ENCODE assay signal across 17 cellular contexts in the genomic region with DNA sequence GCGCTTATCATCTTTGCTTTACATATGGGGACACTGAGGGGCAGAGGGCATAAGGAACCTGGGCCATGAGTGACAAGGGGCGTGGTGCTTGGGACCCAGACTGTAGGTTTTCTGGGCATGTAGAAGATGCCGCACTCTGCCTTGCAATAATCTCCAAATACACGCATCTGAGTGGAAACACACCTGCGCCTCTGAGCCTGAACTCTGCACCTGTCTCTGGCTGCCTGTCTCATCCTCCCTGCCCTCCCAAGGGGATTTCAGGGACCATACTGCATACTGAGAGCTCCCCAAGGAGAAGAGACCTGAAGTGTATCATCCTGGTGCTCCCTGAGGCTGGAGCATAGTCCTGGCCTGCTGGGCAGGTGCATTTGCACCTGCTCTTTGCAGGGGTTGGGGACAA. TPM values are rescaled to one million over a fixed set of nuclear protein-coding genes. Genes with fewer than 3 reads are reported as not detected.
DNase-seq lines count a peak whose midpoint lies in the region; ATAC-seq, FAIRE-seq and TF ChIP-seq lines count a peak whose summit lies in the region.
"Had no signal": no experiment of that assay in that cellular context is flagged by ENCODE, and none has a peak within 500 bp of the region (broad histone marks: within the 10 kb centered on the region; RNA-seq: fewer than 3 reads in every experiment).

No MANE protein-coding gene starts in this region.

- H4K20me1 ChIP-seq in smooth muscle cell (ENCODE audit: low read depth), result no peaks in the 10 kb centered on the region

- CTCF ChIA-PET in activated CD4-positive, alpha-beta memory T cell treated with anti-CD3 and anti-CD28 coated beads for 36 hours (lab: Charles Lee), result no interaction called here

- H3K27me3 ChIP-seq in smooth muscle cell (ENCODE audit: low read depth), result no peaks in the 10 kb centered on the region
- H3K27me3 ChIP-seq: foreskin keratinocyte, testis had no signal

- H3K36me3 ChIP-seq in smooth muscle cell (ENCODE audit: low read depth), result no peaks in the 10 kb centered on the region
- H3K36me3 ChIP-seq in kidney (ENCODE audit: control insufficient read depth in 1 of 2, insufficient read depth in 2 of 2, low read length in 2 of 2), result no peaks in the 10 kb centered on the region
- H3K36me3 ChIP-seq: pancreas had no signal

- no peak overlapping the region for H2AFZ ChIP-seq in smooth muscle cell (ENCODE audit: low read depth)

- H3K4me1 Mint-ChIP-seq in natural killer cell treated with Interleukin-12 subunit alpha and Interleukin-12 subunit beta and Interleukin-15 and Interleukin-18, amount 100 ng/mL, for 72 hours (ENCODE audit: low read depth in 2 of 2), result peaks cover 39 to 44% of the 10 kb centered on the region in 2 donors
- H3K4me1 Mint-ChIP-seq in natural killer cell (peaks cover 42 to 54% of the 10 kb centered on the region in 2 donors), naive B cell (peaks cover 34 to 43% (median 42%) of the 10 kb centered on the region in 3 donors)
- peaks cover 31% of the 10 kb centered on the region for H3K4me1 Mint-ChIP-seq in activated CD4-positive, alpha-beta memory T cell treated with anti-CD3 and anti-CD28 coated beads for 36 hours (ENCODE audit: low read depth)

- no peak overlapping the region for H3K4me3 Mint-ChIP-seq in natural killer cell treated with Interleukin-12 subunit alpha and Interleukin-12 subunit beta and Interleukin-15 and Interleukin-18, amount 100 ng/mL, for 72 hours
- H3K4me3 Mint-ChIP-seq in natural killer cell (no peak overlapping the region), naive B cell (peak overlapping the region in 2 of 8 donors; percentile 24 to 52)
- H3K4me3 Mint-ChIP-seq in activated CD4-positive, alpha-beta memory T cell treated with anti-CD3 and anti-CD28 coated beads for 36 hours, result no peak overlapping the region

- peaks cover 15% of the 10 kb centered on the region for H3K36me3 Mint-ChIP-seq in natural killer cell treated with Interleukin-12 subunit alpha and Interleukin-12 subunit beta and Interleukin-15 and Interleukin-18, amount 100 ng/mL, for 72 hours
- H3K36me3 Mint-ChIP-seq in natural killer cell, result peaks cover 6% of the 10 kb centered on the region
- H3K36me3 Mint-ChIP-seq in activated CD4-positive, alpha-beta memory T cell treated with anti-CD3 and anti-CD28 coated beads for 36 hours, result peaks cover 50% of the 10 kb centered on the region
- peaks cover 15 to 27% of the 10 kb centered on the region in 2 donors for H3K36me3 Mint-ChIP-seq in naive B cell

- no peaks in the 10 kb centered on the region for H3K9me3 ChIP-seq in smooth muscle cell (replicated peaks; ENCODE audit: low read depth)
- H3K9me3 ChIP-seq in kidney (ENCODE audit: control insufficient read depth in 1 of 2, low read length in 2 of 2), result peaks cover 0 to 8% of the 10 kb centered on the region in 2 donors
- H3K9me3 ChIP-seq: pancreas, testis had no signal

- DNase-seq in natural killer cell treated with Interleukin-12 subunit alpha and Interleukin-12 subunit beta and Interleukin-15 and Interleukin-18, amount 100 ng/mL, for 72 hours (ENCODE audit: low spot score), result no peak
- DNase-seq in natural killer cell (no peak), naive B cell (no peak), smooth muscle cell (lab: John Stamatoyannopoulos, UW; ENCODE audit: unreplicated experiment) (no peak), kidney (no peak)
- peak; percentile 4 for DNase-seq in activated CD4-positive, alpha-beta memory T cell treated with anti-CD3 and anti-CD28 coated beads for 36 hours
- DNase-seq: foreskin keratinocyte, midbrain, NCI-H1694 treated with DMSO at 0.1 percent for 48 hours, testis had no signal

- H3K27ac ChIP-seq in smooth muscle cell (ENCODE audit: low read depth) (no peak overlapping the region), kidney (ENCODE audit: low read depth in 2 of 2, low read length in 2 of 2) (peak overlapping the region in 1 of 2 donors; percentile 69)
- H3K27ac ChIP-seq: C4-2B, foreskin keratinocyte, testis had no signal

- no peaks in the 10 kb centered on the region for H3K79me2 ChIP-seq in smooth muscle cell (ENCODE audit: low read depth)

- no peak overlapping the region for H3K4me2 ChIP-seq in smooth muscle cell

- no peaks in the 10 kb centered on the region for H3K27me3 Mint-ChIP-seq in natural killer cell treated with Interleukin-12 subunit alpha and Interleukin-12 subunit beta and Interleukin-15 and Interleukin-18, amount 100 ng/mL, for 72 hours
- no peaks in the 10 kb centered on the region for H3K27me3 Mint-ChIP-seq in natural killer cell (ENCODE audit: low read depth in 2 of 2)
- no peaks in the 10 kb centered on the region for H3K27me3 Mint-ChIP-seq in activated CD4-positive, alpha-beta memory T cell treated with anti-CD3 and anti-CD28 coated beads for 36 hours
- H3K27me3 Mint-ChIP-seq in naive B cell, result no peaks in the 10 kb centered on the region

- intact Hi-C loops in natural killer cell (cut with micrococcal nuclease) (no loop called here), kidney (cut with DNase I) (no loop called here)
- intact Hi-C loops in activated CD4-positive, alpha-beta memory T cell treated with anti-CD3 and anti-CD28 coated beads for 36 hours (cut with micrococcal nuclease), result no loop called here

- H3K27ac Mint-ChIP-seq in natural killer cell treated with Interleukin-12 subunit alpha and Interleukin-12 subunit beta and Interleukin-15 and Interleukin-18, amount 100 ng/mL, for 72 hours, result peak overlapping the region; percentile 56 to 63
- H3K27ac Mint-ChIP-seq in natural killer cell (peak overlapping the region in 1 of 2 donors; percentile 24), naive B cell (peak overlapping the region in 5 of 6 donors; percentile 39 to 81 (median 52))
- H3K27ac Mint-ChIP-seq in activated CD4-positive, alpha-beta memory T cell treated with anti-CD3 and anti-CD28 coated beads for 36 hours, result peak overlapping the region; percentile 69

- POLR2A ChIA-PET in activated CD4-positive, alpha-beta memory T cell treated with anti-CD3 and anti-CD28 coated beads for 36 hours (lab: Charles Lee), result no interaction called here

- H3K4me1 ChIP-seq in smooth muscle cell (ENCODE audit: low read depth), result no peaks in the 10 kb centered on the region
- H3K4me1 ChIP-seq in kidney (ENCODE audit: control insufficient read depth in 1 of 2, insufficient read depth in 1 of 2, low read depth in 1 of 2, low read length in 2 of 2), result peaks cover 0 to 3% of the 10 kb centered on the region in 2 donors
- H3K4me1 ChIP-seq: foreskin keratinocyte, pancreas, testis had no signal

- H3K9ac ChIP-seq in smooth muscle cell (ENCODE audit: low read depth) (no peak overlapping the region), kidney (ENCODE audit: low read length in 2 of 2) (no peak overlapping the region)

- H3F3A ChIP-seq in smooth muscle cell (ENCODE audit: low read depth), result no peaks in the 10 kb centered on the region

- H3K9me3 Mint-ChIP-seq in natural killer cell treated with Interleukin-12 subunit alpha and Interleukin-12 subunit beta and Interleukin-15 and Interleukin-18, amount 100 ng/mL, for 72 hours, result peaks cover 6% of the 10 kb centered on the region
- H3K9me3 Mint-ChIP-seq in natural killer cell (peaks cover 0 to 5% of the 10 kb centered on the region in 2 donors), naive B cell (peaks cover 0 to 10% (median 0%) of the 10 kb centered on the region in 7 donors)
- peaks cover 18% of the 10 kb centered on the region for H3K9me3 Mint-ChIP-seq in activated CD4-positive, alpha-beta memory T cell treated with anti-CD3 and anti-CD28 coated beads for 36 hours

- ATAC-seq in natural killer cell treated with Interleukin-12 subunit alpha and Interleukin-12 subunit beta and Interleukin-15 and Interleukin-18, amount 100 ng/mL, for 72 hours, result no peak
- ATAC-seq in natural killer cell (no peak), naive B cell (ENCODE audit: low read depth in 2 of 2) (no peak), GM18517 (IDR thresholded peaks at IDR 0.05; ENCODE audit: unreplicated experiment) (no peak)
- ATAC-seq: foreskin keratinocyte had no signal

- no peak overlapping the region for H3K4me3 ChIP-seq in smooth muscle cell
- no peak overlapping the region for H3K4me3 ChIP-seq in kidney (ENCODE audit: low read length in 2 of 2)
- H3K4me3 ChIP-seq: pancreas, testis had no signal

- TF ChIP-seq CTCF in natural killer cell (IDR thresholded peaks at IDR 0.05) (no peak), smooth muscle cell (IDR thresholded peaks at IDR 0.05; ENCODE audit: borderline replicate concordance, insufficient read depth, poor library complexity, severe bottlenecking) (no peak), kidney (IDR thresholded peaks at IDR 0.05; ENCODE audit: borderline replicate concordance, extremely low read depth, insufficient read depth) (no peak)

- WGBS in smooth muscle cell (ENCODE audit: low lambda C conversion rate), result 98% methylated on average over 5 of the region's 5 CpGs

- FAIRE-seq in kidney (lab: Jason Lieb, UNC), result no peak
- FAIRE-seq: bronchial epithelial cell, GM12892, pancreas, RCC 7860 had no signal

RNA-seq across cellular contexts. Expression of gene ASMTL, which starts 34.7 kb away (rescaled TPM):
- 10 to 100 TPM; 84.8 to 94.2 TPM for total RNA-seq in natural killer cell treated with Interleukin-12 subunit alpha and Interleukin-12 subunit beta and Interleukin-15 and Interleukin-18, amount 100 ng/mL, for 72 hours
- total RNA-seq in natural killer cell (10 to 100 TPM; 58.5 to 80.3 (median 66.1) TPM), smooth muscle cell (18.9 and 20.0 TPM in 2 replicates), kidney (33.3 TPM)
- 10 to 100 TPM; 65.2 to 67.4 TPM for total RNA-seq in activated CD4-positive, alpha-beta memory T cell treated with anti-CD3 and anti-CD28 coated beads for 36 hours
- polyA plus RNA-seq in naive B cell (ENCODE audit: low read depth in 6 of 6) (10 to 100 TPM; 49.2 to 66.0 (median 57.7) TPM), smooth muscle cell (40.9 and 50.5 TPM in 2 replicates), kidney (ENCODE audit: insufficient read depth, low read depth, low replicate concordance) (29.9 TPM)

RNA-seq across cellular contexts. Expression of gene P2RY8, which starts 49.6 kb away (rescaled TPM):
- total RNA-seq in natural killer cell treated with Interleukin-12 subunit alpha and Interleukin-12 subunit beta and Interleukin-15 and Interleukin-18, amount 100 ng/mL, for 72 hours, result 10 to 100 TPM; 19.5 to 59.1 TPM
- total RNA-seq in natural killer cell (100 to 1,000 TPM in 2 of 3 donors, 10 to 100 TPM in 1; 73.7 to 114 (median 107) TPM), smooth muscle cell (not detected in 2 replicates), kidney (6.6 TPM)
- total RNA-seq in activated CD4-positive, alpha-beta memory T cell treated with anti-CD3 and anti-CD28 coated beads for 36 hours, result 10 to 100 TPM; 30.2 to 32.7 TPM
- polyA plus RNA-seq in naive B cell (ENCODE audit: low read depth in 6 of 6) (100 to 1,000 TPM; 227 to 320 (median 275) TPM), smooth muscle cell (0.04 TPM in 1 of 2 replicates, not detected in the other), kidney (ENCODE audit: insufficient read depth, low read depth, low replicate concordance) (1.4 TPM)
- total RNA-seq: bronchial epithelial cell, foreskin keratinocyte, NCI-H460 had no signal
- polyA plus RNA-seq: foreskin keratinocyte had no signal
